In the genomic region with DNA sequence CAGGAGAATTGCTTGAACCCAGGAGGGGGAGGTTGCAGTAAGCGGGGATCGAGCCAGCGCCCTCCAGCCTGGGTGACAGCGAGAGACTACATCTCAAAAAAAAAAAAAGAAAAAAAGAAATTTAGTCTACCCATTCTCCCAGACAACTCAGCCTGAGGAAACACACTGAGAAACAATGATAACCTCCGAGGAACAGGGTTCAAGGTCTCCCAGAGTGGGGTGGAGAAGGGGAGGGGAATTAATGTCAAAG, we compare ENCODE assay signal across 8 cellular contexts. TPM values are rescaled to one million over a fixed set of nuclear protein-coding genes. Genes with fewer than 3 reads are reported as not detected.
A peak's percentile ranks its signal among the peaks of the same experiment; 100 is the strongest.
DNase-seq lines count a peak whose midpoint lies in the region; ATAC-seq, FAIRE-seq and TF ChIP-seq lines count a peak whose summit lies in the region.

No MANE protein-coding gene starts in this region.

- peak overlapping the region; percentile 88 for H2AFZ ChIP-seq in K562 (ENCODE audit: low read depth, low read length)

- TF ChIP-seq RAD21 in K562 (CRISPR knock-in tag; conservative IDR thresholded peaks at IDR 0.05 in 1 of 2, IDR thresholded peaks at IDR 0.05 in 1 of 2), result no peak

- TF ChIP-seq CTCF in K562 (IDR thresholded peaks at IDR 0.05 in 2 of 3, conservative IDR thresholded peaks at IDR 0.05 in 1 of 3; ENCODE audit: insufficient read depth in 2 of 3, low read depth in 1 of 3, low read length in 3 of 3) (no peak), lung (IDR thresholded peaks at IDR 0.05; ENCODE audit: control extremely low read depth, extremely low read depth) (no peak), type B pancreatic cell (conservative IDR thresholded peaks at IDR 0.05) (no peak)

- WGBS in K562 (ENCODE audit: insufficient coverage, low coverage, missing lambda C conversion rate), result 0% methylated on average over 2 of the region's 5 CpGs
- WGBS in lung, 2 donors, result 64% methylated on average over 5 of the region's 5 CpGs

- POLR2A ChIA-PET in K562 (lab: Yijun Ruan, JAX), result interaction anchor here (0.7 to 2.3 kb wide), 2 partner anchors 10 to 69 kb away, joined by 3 to 5 read pairs; no protein-coding TSS in a partner anchor

- H3K27me3 ChIP-seq in K562 (ENCODE audit: control insufficient read depth in 2 of 2, insufficient read depth in 2 of 2, low read length in 2 of 2) (no peaks in the 10 kb centered on the region), lung (ENCODE audit: control insufficient read depth, insufficient read depth) (no peaks in the 10 kb centered on the region)

- peak overlapping the region; percentile 87 to 95; a peak in 3 of 4 replicates for H3K9ac ChIP-seq in K562 (ENCODE audit: insufficient read depth in 1 of 2, low read depth in 2 of 2, low read length in 2 of 2)

- H3K36me3 ChIP-seq in K562 (ENCODE audit: control insufficient read depth, insufficient read depth, low read length) (peaks cover 17% of the 10 kb centered on the region; the same call in 1 of the 3 replicates), lung (ENCODE audit: control insufficient read depth in 2 of 2, insufficient read depth in 2 of 2, low read length in 2 of 2) (no peaks in the 10 kb centered on the region)

- H3K9me3 ChIP-seq in K562 (replicated peaks; ENCODE audit: control insufficient read depth, insufficient read depth, low read depth, low read length) (no peaks in the 10 kb centered on the region), lung (ENCODE audit: control insufficient read depth in 2 of 2, insufficient read depth in 1 of 2, low read length in 1 of 2) (no peaks in the 10 kb centered on the region)

- H3K4me3 ChIP-seq in K562 (peak overlapping the region; percentile 99), lung (no peak overlapping the region)

- H3K4me2 ChIP-seq in K562 (ENCODE audit: insufficient read depth, low read length), result peak overlapping the region; percentile 96

- H3K27ac ChIP-seq in K562 (ENCODE audit: extremely low read depth, low read depth, low read length) (peak overlapping the region; percentile 98), lung (ENCODE audit: low read depth in 1 of 2, low read length in 1 of 2) (peak overlapping the region; percentile 94 to 95)

- H3K9me3 Mint-ChIP-seq in activated naive CD4-positive, alpha-beta T cell treated with anti-CD3 and anti-CD28 coated beads, Interleukin-2, amount 50 U/mL, for 24 hours, result no peaks in the 10 kb centered on the region
- H3K9me3 Mint-ChIP-seq in type B pancreatic cell, result no peaks in the 10 kb centered on the region

- no peak for TF ChIP-seq POLR2A in K562 (conservative IDR thresholded peaks at IDR 0.05)

- no peak for TF ChIP-seq EP300 in K562 (IDR thresholded peaks at IDR 0.05; ENCODE audit: low read length)

- H3K4me3 Mint-ChIP-seq in activated naive CD4-positive, alpha-beta T cell treated with anti-CD3 and anti-CD28 coated beads, Interleukin-2, amount 50 U/mL, for 24 hours, result peak overlapping the region; percentile 77
- H3K4me3 Mint-ChIP-seq in type B pancreatic cell, result peak overlapping the region; percentile 74

- no peak for DNase-seq in activated naive CD4-positive, alpha-beta T cell treated with anti-CD3 and anti-CD28 coated beads, Interleukin-2, amount 50 U/mL, for 16 hours
- no peak for DNase-seq in K562 (ENCODE audit: extremely low read depth in 1 of 4, low spot score in 3 of 4)
- DNase-seq in lung (ENCODE audit: low spot score), result no peak
- DNase-seq in type B pancreatic cell (ENCODE audit: extremely low spot score, unreplicated experiment), result no peak
- DNase-seq in NCI-H748 (lab: John Stamatoyannopoulos, UW; ENCODE audit: unreplicated experiment), result no peak
- DNase-seq in DMS 273 (lab: John Stamatoyannopoulos, UW; ENCODE audit: unreplicated experiment), result no peak

- H3K27ac Mint-ChIP-seq in activated naive CD4-positive, alpha-beta T cell treated with anti-CD3 and anti-CD28 coated beads, Interleukin-2, amount 50 U/mL, for 24 hours, result peak overlapping the region; percentile 79
- peak overlapping the region; percentile 81 for H3K27ac Mint-ChIP-seq in type B pancreatic cell

- ATAC-seq in K562 (no peak), lung (ENCODE audit: insufficient read depth, low FRiP score) (no peak), HG03378 (IDR thresholded peaks at IDR 0.05; ENCODE audit: unreplicated experiment) (no peak)

- no peaks in the 10 kb centered on the region for H4K20me1 ChIP-seq in K562 (replicated peaks; ENCODE audit: control insufficient read depth, insufficient read depth, low read length)

- H3K4me1 ChIP-seq in K562 (replicated peaks in 1 of 2; ENCODE audit: control insufficient read depth in 2 of 2, insufficient read depth in 2 of 2, low read length in 2 of 2) (peaks cover 32 to 53% of the 10 kb centered on the region in 2 experiments), lung (ENCODE audit: control insufficient read depth in 2 of 2, insufficient read depth in 2 of 2, low read length in 2 of 2) (peaks cover 3 to 7% of the 10 kb centered on the region in 2 donors)

- H3K79me2 ChIP-seq in K562 (ENCODE audit: control insufficient read depth, insufficient read depth, low read length), result peaks cover 46% of the 10 kb centered on the region

- intact Hi-C loops in K562 (cut with micrococcal nuclease), result loop anchor here (1.0 to 5.0 kb wide), 2 partner anchors 52 to 136 kb away; no protein-coding TSS in a partner anchor

- peaks cover 34% of the 10 kb centered on the region for H3K4me1 Mint-ChIP-seq in activated naive CD4-positive, alpha-beta T cell treated with anti-CD3 and anti-CD28 coated beads, Interleukin-2, amount 50 U/mL, for 24 hours
- peaks cover 10% of the 10 kb centered on the region for H3K4me1 Mint-ChIP-seq in type B pancreatic cell (ENCODE audit: unreplicated experiment)

- no peak for FAIRE-seq in K562 (lab: Jason Lieb, UNC)

- H3K9me1 ChIP-seq in K562 (ENCODE audit: control insufficient read depth, insufficient read depth, low read length), result no peaks in the 10 kb centered on the region

- peaks cover 3% of the 10 kb centered on the region for H3K36me3 Mint-ChIP-seq in activated naive CD4-positive, alpha-beta T cell treated with anti-CD3 and anti-CD28 coated beads, Interleukin-2, amount 50 U/mL, for 24 hours
- peaks cover 4% of the 10 kb centered on the region for H3K36me3 Mint-ChIP-seq in type B pancreatic cell

- in situ Hi-C loops in K562 (cut with MboI), result no loop called here

- BruUV-seq in K562 (replicated peaks; lab: Mats Ljungman, UMichigan), result TSS peak; percentile 56

- CTCF ChIA-PET in K562 (lab: Yijun Ruan, JAX; ENCODE audit: low intra/inter-chr PET ratio), result no interaction called here

- no peaks in the 10 kb centered on the region for H3K27me3 Mint-ChIP-seq in activated naive CD4-positive, alpha-beta T cell treated with anti-CD3 and anti-CD28 coated beads, Interleukin-2, amount 50 U/mL, for 24 hours
- H3K27me3 Mint-ChIP-seq in type B pancreatic cell, result peaks cover 35% of the 10 kb centered on the region

RNA-seq across cellular contexts. Expression of a gene that starts 1.4 kb away (rescaled TPM):
- total RNA-seq in K562 (2011; cell fraction: chromatin; rRNA removed; ENCODE audit: low replicate concordance), result 123 and 279 TPM in 2 replicates
- total RNA-seq in K562 (2011; cell fraction: nucleolus; rRNA removed), result 127 and 148 TPM in 2 replicates
- 106 and 127 TPM in 2 replicates for total RNA-seq in K562 (2011; cell fraction: nucleoplasm; rRNA removed)
- total RNA-seq in K562 (2014; rRNA removed), result 207 and 522 TPM in 2 replicates
- 98.6 and 104 TPM in 2 replicates for total RNA-seq in K562 (2014; rRNA removed; fragmentation: Illumina TruSeq; extraction: Trizol)
- 112 and 114 TPM in 2 replicates for total RNA-seq in K562 (2015; rRNA removed; fragmentation: Illumina TruSeq; extraction: Trizol)
- total RNA-seq in K562 (2021), result 248 and 261 TPM in 2 replicates
- polyA plus RNA-seq in K562 (2011; rRNA removed), result 92.0 and 102 TPM in 2 replicates
- 80.7 and 337 TPM in 2 replicates for polyA plus RNA-seq in K562 (2011; cell fraction: cytosol; rRNA removed)
- 119 and 149 TPM in 2 replicates for polyA plus RNA-seq in K562 (2011; cell fraction: nucleus; rRNA removed)
- 109 and 183 TPM in 2 replicates for polyA plus RNA-seq in K562 (2012)
- 169 and 182 TPM in 2 replicates for polyA plus RNA-seq in K562 (2014; fragmentation: Illumina TruSeq; extraction: Trizol)
- 10 to 100 TPM; 16.7 to 22.6 TPM for polyA plus RNA-seq in K562 (2014; fragmentation: Nextera tagmentation; extraction: Ambion mirVana)
- 148 and 251 TPM in 2 replicates for polyA plus RNA-seq in K562 (2014; rRNA removed)
- 55.1 and 66.5 TPM in 2 replicates for polyA minus RNA-seq in K562 (2011; rRNA and poly(A)+ RNA removed)
- polyA minus RNA-seq in K562 (2011; cell fraction: cytosol; rRNA and poly(A)+ RNA removed), result 131 and 134 TPM in 2 replicates
- 72.3 and 93.4 TPM in 2 replicates for polyA minus RNA-seq in K562 (2011; cell fraction: nucleus; rRNA and poly(A)+ RNA removed)
- 100 to 1,000 TPM in 1 of 2 donors, 10 to 100 TPM in 1; 49.1 to 211 TPM for total RNA-seq in lung
- 100 to 1,000 TPM; 129 to 237 TPM for polyA plus RNA-seq in lung
- total RNA-seq in type B pancreatic cell (ENCODE audit: low replicate concordance), result 51.9 and 73.0 TPM in 2 replicates

RNA-seq across cellular contexts. Expression of a gene that starts 7.7 kb away (rescaled TPM):
- 2.8 and 3.4 TPM in 2 replicates for total RNA-seq in K562 (2011; cell fraction: chromatin; rRNA removed; ENCODE audit: low replicate concordance)
- 3.5 and 5.0 TPM in 2 replicates for total RNA-seq in K562 (2011; cell fraction: nucleolus; rRNA removed)
- 2.3 and 3.4 TPM in 2 replicates for total RNA-seq in K562 (2011; cell fraction: nucleoplasm; rRNA removed)
- total RNA-seq in K562 (2014; rRNA removed) (6.2 and 8.7 TPM in 2 replicates), K562 (2014; rRNA removed; fragmentation: Illumina TruSeq; extraction: Trizol) (5.4 and 6.1 TPM in 2 replicates), K562 (2015; rRNA removed; fragmentation: Illumina TruSeq; extraction: Trizol) (6.0 and 6.5 TPM in 2 replicates), K562 (2021) (6.4 and 7.6 TPM in 2 replicates), lung (1 to 10 TPM in 1 of 2 donors, under 1 TPM in 1; 0.37 to 2.3 TPM), type B pancreatic cell (ENCODE audit: low replicate concordance) (0.48 TPM in 1 of 2 replicates, not detected in the other)
- polyA plus RNA-seq in K562 (2011; rRNA removed) (4.5 and 7.8 TPM in 2 replicates), K562 (2014; fragmentation: Illumina TruSeq; extraction: Trizol) (8.5 and 10.4 TPM in 2 replicates), K562 (2014; fragmentation: Nextera tagmentation; extraction: Ambion mirVana) (10 to 100 TPM; 13.0 to 15.6 TPM), K562 (2014; rRNA removed) (14.0 and 15.7 TPM in 2 replicates), lung (1 to 10 TPM; 1.0 to 8.1 TPM)
- 7.5 and 9.8 TPM in 2 replicates for polyA plus RNA-seq in K562 (2011; cell fraction: cytosol; rRNA removed)
- polyA plus RNA-seq in K562 (2011; cell fraction: nucleus; rRNA removed), result 7.9 and 8.8 TPM in 2 replicates
- polyA plus RNA-seq in K562 (2012), result 9.6 and 13.5 TPM in 2 replicates
- polyA minus RNA-seq in K562 (2011; rRNA and poly(A)+ RNA removed), result 1.2 and 1.8 TPM in 2 replicates
- polyA minus RNA-seq in K562 (2011; cell fraction: cytosol; rRNA and poly(A)+ RNA removed), result 1.1 and 1.3 TPM in 2 replicates
- polyA minus RNA-seq in K562 (2011; cell fraction: nucleus; rRNA and poly(A)+ RNA removed), result 1.5 and 1.8 TPM in 2 replicates

RNA-seq across cellular contexts. Expression of a gene that starts 9.1 kb away (rescaled TPM):
- 9.6 and 30.7 TPM in 2 replicates for total RNA-seq in K562 (2011; cell fraction: chromatin; rRNA removed; ENCODE audit: low replicate concordance)
- 33.3 and 36.9 TPM in 2 replicates for total RNA-seq in K562 (2011; cell fraction: nucleolus; rRNA removed)
- total RNA-seq in K562 (2011; cell fraction: nucleoplasm; rRNA removed), result 17.6 and 21.3 TPM in 2 replicates
- 9.3 and 20.1 TPM in 2 replicates for total RNA-seq in K562 (2014; rRNA removed)
- 6.9 and 7.2 TPM in 2 replicates for total RNA-seq in K562 (2014; rRNA removed; fragmentation: Illumina TruSeq; extraction: Trizol)
- total RNA-seq in K562 (2015; rRNA removed; fragmentation: Illumina TruSeq; extraction: Trizol), result 7.2 and 8.3 TPM in 2 replicates
- total RNA-seq in K562 (2021), result 21.4 and 24.3 TPM in 2 replicates
- polyA plus RNA-seq in K562 (2011; rRNA removed), result 14.1 and 23.1 TPM in 2 replicates
- 28.2 and 40.0 TPM in 2 replicates for polyA plus RNA-seq in K562 (2011; cell fraction: cytosol; rRNA removed)
- 19.8 and 28.9 TPM in 2 replicates for polyA plus RNA-seq in K562 (2011; cell fraction: nucleus; rRNA removed)
- polyA plus RNA-seq in K562 (2012), result 30.4 and 54.3 TPM in 2 replicates
- polyA plus RNA-seq in K562 (2014; fragmentation: Illumina TruSeq; extraction: Trizol), result 18.6 and 23.7 TPM in 2 replicates
- under 1 TPM; 0.53 to 0.69 TPM for polyA plus RNA-seq in K562 (2014; fragmentation: Nextera tagmentation; extraction: Ambion mirVana)
- polyA plus RNA-seq in K562 (2014; rRNA removed), result 12.3 and 18.7 TPM in 2 replicates
- polyA minus RNA-seq in K562 (2011; rRNA and poly(A)+ RNA removed), result 7.4 and 8.3 TPM in 2 replicates
- polyA minus RNA-seq in K562 (2011; cell fraction: cytosol; rRNA and poly(A)+ RNA removed), result 20.7 and 22.8 TPM in 2 replicates
- polyA minus RNA-seq in K562 (2011; cell fraction: nucleus; rRNA and poly(A)+ RNA removed), result 9.0 and 16.4 TPM in 2 replicates
- 10 to 100 TPM in 1 of 2 donors, 1 to 10 TPM in 1; 5.4 to 10.9 TPM for total RNA-seq in lung
- 10 to 100 TPM in 1 of 2 donors, 1 to 10 TPM in 1; 8.3 to 10.3 TPM for polyA plus RNA-seq in lung
- 11.9 and 13.0 TPM in 2 replicates for total RNA-seq in type B pancreatic cell (ENCODE audit: low replicate concordance)

RNA-seq across cellular contexts. Expression of a gene that starts 38.1 kb away (rescaled TPM):
- total RNA-seq in K562 (2011; cell fraction: chromatin; rRNA removed; ENCODE audit: low replicate concordance), result 2.1 and 8.8 TPM in 2 replicates
- 4.2 and 6.7 TPM in 2 replicates for total RNA-seq in K562 (2011; cell fraction: nucleolus; rRNA removed)
- total RNA-seq in K562 (2011; cell fraction: nucleoplasm; rRNA removed), result 3.9 and 4.5 TPM in 2 replicates
- 1.2 and 1.6 TPM in 2 replicates for total RNA-seq in K562 (2014; rRNA removed)
- total RNA-seq in K562 (2014; rRNA removed; fragmentation: Illumina TruSeq; extraction: Trizol), result 0.73 TPM in 2 replicates
- 0.18 and 0.26 TPM in 2 replicates for total RNA-seq in K562 (2015; rRNA removed; fragmentation: Illumina TruSeq; extraction: Trizol)
- total RNA-seq in K562 (2021), result 2.4 and 2.7 TPM in 2 replicates
- 0.25 and 0.27 TPM in 2 replicates for polyA plus RNA-seq in K562 (2011; rRNA removed)
- polyA plus RNA-seq in K562 (2011; cell fraction: cytosol; rRNA removed), result 0.32 and 0.52 TPM in 2 replicates
- polyA plus RNA-seq in K562 (2011; cell fraction: nucleus; rRNA removed), result 1.8 and 3.8 TPM in 2 replicates
- 0.76 and 1.3 TPM in 2 replicates for polyA plus RNA-seq in K562 (2012)
- 1.2 and 1.4 TPM in 2 replicates for polyA plus RNA-seq in K562 (2014; fragmentation: Illumina TruSeq; extraction: Trizol)
- polyA plus RNA-seq in K562 (2014; fragmentation: Nextera tagmentation; extraction: Ambion mirVana), result under 1 TPM; 0.11 to 0.30 TPM
- polyA plus RNA-seq in K562 (2014; rRNA removed), result 0.93 and 2.9 TPM in 2 replicates
- 0.54 and 0.77 TPM in 2 replicates for polyA minus RNA-seq in K562 (2011; rRNA and poly(A)+ RNA removed)
- polyA minus RNA-seq in K562 (2011; cell fraction: cytosol; rRNA and poly(A)+ RNA removed), result 0.55 and 0.76 TPM in 2 replicates
- polyA minus RNA-seq in K562 (2011; cell fraction: nucleus; rRNA and poly(A)+ RNA removed), result 2.8 and 3.6 TPM in 2 replicates
- total RNA-seq in lung, result 10 to 100 TPM in 1 of 2 donors, 1 to 10 TPM in 1; 9.9 to 24.2 TPM
- 10 to 100 TPM in 1 of 2 donors, 1 to 10 TPM in 1; 7.9 to 22.8 TPM for polyA plus RNA-seq in lung
- total RNA-seq in type B pancreatic cell (ENCODE audit: low replicate concordance), result 28.4 and 178 TPM in 2 replicates
